ENCODE assay signal across 1 cellular context in genomic region chr1:151165738-151166505, GRCh38.
TF ChIP-seq lines count a peak whose summit lies in the region.

Gene LYSMD1, minus strand, starts transcription at chr1:151165902. Its CDS starts 644 bp downstream, at chr1:151165258.
Gene SCNM1, plus strand, starts transcription at chr1:151166144. Its CDS starts 9 bp downstream, at chr1:151166153.

TF ChIP-seq in K562, 482 proteins besides CTCF, POLR2A, EP300 and RAD21 (continued from another document and continues in another):
- no peak for TF ChIP-seq CHD7 (IDR thresholded peaks at IDR 0.05; ENCODE audit: low read depth, low read length)
- TF ChIP-seq ILK (tag; IDR thresholded peaks at IDR 0.05; ENCODE audit: borderline replicate concordance, low read depth) = no peak
- no peak for TF ChIP-seq PRPF4 (IDR thresholded peaks at IDR 0.05; ENCODE audit: insufficient read depth, low read depth, low read length, poor library complexity, severe bottlenecking)
- TF ChIP-seq SNIP1 (IDR thresholded peaks at IDR 0.05; ENCODE audit: low read depth) = no peak
- no peak for TF ChIP-seq USF1 (CRISPR knock-in tag; IDR thresholded peaks at IDR 0.05)
- TF ChIP-seq ZNF133 (CRISPR knock-in tag; IDR thresholded peaks at IDR 0.05) = no peak
- TF ChIP-seq ARNT (IDR thresholded peaks at IDR 0.05) = peak; percentile 60 to 95; a peak in 3 of 4 replicates
- peak; percentile 96 for TF ChIP-seq ZNF197 (CRISPR knock-in tag; IDR thresholded peaks at IDR 0.05; ENCODE audit: low read depth)
- no peak for TF ChIP-seq ZNF282 (CRISPR knock-in tag; IDR thresholded peaks at IDR 0.05)
- TF ChIP-seq KAT8 (IDR thresholded peaks at IDR 0.05; ENCODE audit: low read depth) = no peak
- no peak for TF ChIP-seq ZFP1 (CRISPR knock-in tag; IDR thresholded peaks at IDR 0.05)
- no peak for TF ChIP-seq SETDB1 (IDR thresholded peaks at IDR 0.05; ENCODE audit: low read length)
- no peak for TF ChIP-seq ZNF174 (CRISPR knock-in tag; IDR thresholded peaks at IDR 0.05)
- TF ChIP-seq ILF3 (IDR thresholded peaks at IDR 0.05; ENCODE audit: borderline replicate concordance) = no peak
- no peak for TF ChIP-seq CUX1 (CRISPR knock-in tag; IDR thresholded peaks at IDR 0.05)
- peak; percentile 70 for TF ChIP-seq FOXP1 (CRISPR knock-in tag; IDR thresholded peaks at IDR 0.05)
- no peak for TF ChIP-seq HINFP (tag; conservative IDR thresholded peaks at IDR 0.05; ENCODE audit: low read depth)
- TF ChIP-seq U2AF2 (optimal IDR thresholded peaks at IDR 0.05; ENCODE audit: low read depth, low read length) = no peak
- no peak for TF ChIP-seq PHB2 (IDR thresholded peaks at IDR 0.05; ENCODE audit: low read depth)
- TF ChIP-seq THRA (IDR thresholded peaks at IDR 0.05) = no peak
- TF ChIP-seq GTF2F1 (IDR thresholded peaks at IDR 0.05; ENCODE audit: low read depth, low read length) = no peak
- TF ChIP-seq SOX6 (IDR thresholded peaks at IDR 0.05) = no peak
- TF ChIP-seq THAP12 (CRISPR knock-in tag; IDR thresholded peaks at IDR 0.05) = no peak
- TF ChIP-seq ARID2 (IDR thresholded peaks at IDR 0.05) = no peak
- no peak for TF ChIP-seq ZC3H8 (IDR thresholded peaks at IDR 0.05)
- no peak for TF ChIP-seq RUNX1 (IDR thresholded peaks at IDR 0.05; ENCODE audit: low read depth)
- TF ChIP-seq MCM7 (IDR thresholded peaks at IDR 0.05) = peak in 1 of 2 experiments; percentile 100; a peak in 2 of 4 replicates
- no peak for TF ChIP-seq RAD51 (IDR thresholded peaks at IDR 0.05; ENCODE audit: borderline replicate concordance, low read depth)
- peak; percentile 88 for TF ChIP-seq ZNF592 (IDR thresholded peaks at IDR 0.05)
- no peak for TF ChIP-seq HMG20A (CRISPR knock-in tag; conservative IDR thresholded peaks at IDR 0.05)
